Comparison of ENCODE assay signal across 23 cellular contexts in the genomic region with DNA sequence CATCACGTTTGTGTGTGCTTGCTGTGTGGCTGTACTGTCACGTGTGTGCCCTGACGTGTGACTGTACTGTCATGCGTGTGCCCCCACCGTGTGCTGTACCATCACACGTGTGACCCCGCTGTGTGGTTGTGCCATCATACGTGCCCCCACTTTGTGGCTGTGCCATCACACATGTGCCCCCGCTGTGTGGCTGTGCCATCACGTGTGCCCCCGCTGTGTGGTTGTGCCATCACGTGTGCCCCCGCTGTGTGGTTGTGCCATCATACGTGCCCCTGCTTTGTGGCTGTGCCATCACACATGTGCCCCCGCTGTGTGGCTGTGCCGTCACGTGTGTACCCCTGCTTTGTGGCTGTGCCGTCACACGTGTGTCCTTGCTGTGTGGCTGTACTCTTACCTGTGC. TPM values are rescaled to one million over a fixed set of nuclear protein-coding genes. Genes with fewer than 3 reads are reported as not detected.
DNase-seq lines count a peak whose midpoint lies in the region; ATAC-seq and TF ChIP-seq lines count a peak whose summit lies in the region.
"Had no signal": no experiment of that assay in that cellular context is flagged by ENCODE, and none has a peak within 500 bp of the region (broad histone marks: within the 10 kb centered on the region; RNA-seq: fewer than 3 reads in every experiment).

No MANE protein-coding gene starts in this region.

- H3K79me2 ChIP-seq in trophoblast cell (ENCODE audit: control insufficient read depth, insufficient read depth, low read length, poor library complexity): no peaks in the 10 kb centered on the region

- H2BK5ac ChIP-seq in mesenchymal stem cell (ENCODE audit: low read depth, low read length, poor library complexity, severe bottlenecking): no peak overlapping the region
- H2BK5ac ChIP-seq in trophoblast cell (ENCODE audit: low read depth, low read length, poor library complexity): no peak overlapping the region

- no peak overlapping the region for H3K4me2 ChIP-seq in mesenchymal stem cell (ENCODE audit: low read length, poor library complexity, severe bottlenecking)
- H3K4me2 ChIP-seq in trophoblast cell (ENCODE audit: low read length): no peak overlapping the region

- TF ChIP-seq CTCF in HEK293 (tag by site-specific recombination; IDR thresholded peaks at IDR 0.05) (no peak), brain (conservative IDR thresholded peaks at IDR 0.05) (no peak)

- ATAC-seq in GM18867 (IDR thresholded peaks at IDR 0.05; ENCODE audit: unreplicated experiment): no peak
- ATAC-seq: GM12878 had no signal

- peaks cover 0 to 8% (median 0%) of the 10 kb centered on the region in 5 experiments for H3K9me3 Mint-ChIP-seq in brain
- H3K9me3 Mint-ChIP-seq: CD4-positive, alpha-beta memory T cell had no signal

- H3K4me1 Mint-ChIP-seq in brain: peaks cover 11% of the 10 kb centered on the region

- H2BK120ac ChIP-seq in mesenchymal stem cell (ENCODE audit: low read depth, low read length) (no peak overlapping the region), trophoblast cell (ENCODE audit: insufficient read depth, low read length, poor library complexity) (no peak overlapping the region)

- no peaks in the 10 kb centered on the region for H3K4me1 ChIP-seq in HEK293 (ENCODE audit: control insufficient read depth, insufficient read depth, low read length)
- peaks cover 17% of the 10 kb centered on the region for H3K4me1 ChIP-seq in mesenchymal stem cell (ENCODE audit: control insufficient read depth, insufficient read depth, low read depth, low read length)
- no peaks in the 10 kb centered on the region for H3K4me1 ChIP-seq in trophoblast cell (ENCODE audit: control insufficient read depth in 1 of 2, insufficient read depth in 2 of 2, low read length in 2 of 2)
- H3K4me1 ChIP-seq: Caco-2, Peyer's patch, SJSA1 had no signal

- H2AK5ac ChIP-seq in mesenchymal stem cell (ENCODE audit: low read length, severe bottlenecking) (no peak overlapping the region), trophoblast cell (ENCODE audit: low read length) (no peak overlapping the region)

- no peak overlapping the region for H4K8ac ChIP-seq in mesenchymal stem cell (ENCODE audit: low read length)
- no peak overlapping the region for H4K8ac ChIP-seq in trophoblast cell (ENCODE audit: low read depth, low read length)

- H3K23ac ChIP-seq in mesenchymal stem cell (ENCODE audit: low read length in 2 of 2) (no peak overlapping the region), trophoblast cell (ENCODE audit: low read length) (no peak overlapping the region)

- H3K9ac ChIP-seq in mesenchymal stem cell (ENCODE audit: low read length): no peak overlapping the region
- H3K9ac ChIP-seq in trophoblast cell (ENCODE audit: low read length): no peak overlapping the region
- H3K9ac ChIP-seq: GM23248 had no signal

- H3K18ac ChIP-seq in mesenchymal stem cell (ENCODE audit: low read depth in 1 of 2, low read length in 2 of 2): no peak overlapping the region
- no peak overlapping the region for H3K18ac ChIP-seq in trophoblast cell (ENCODE audit: low read length)

- H2AFZ ChIP-seq in mesenchymal stem cell (ENCODE audit: low read depth, low read length) (no peak overlapping the region), trophoblast cell (ENCODE audit: insufficient read depth, low read length, poor library complexity) (no peak overlapping the region)
- H2AFZ ChIP-seq: GM23248 had no signal

- H2BK12ac ChIP-seq in mesenchymal stem cell (ENCODE audit: low read length in 2 of 2) (no peak overlapping the region), trophoblast cell (ENCODE audit: low read length) (no peak overlapping the region)

- no peak overlapping the region for H2BK15ac ChIP-seq in mesenchymal stem cell (ENCODE audit: low read depth, poor library complexity, severe bottlenecking)

- no peak overlapping the region for H3K4me3 ChIP-seq in HEK293 (ENCODE audit: low read depth, low read length)
- no peak overlapping the region for H3K4me3 ChIP-seq in mesenchymal stem cell (ENCODE audit: insufficient read depth in 1 of 2, low read depth in 1 of 2, low read length in 2 of 2)
- H3K4me3 ChIP-seq in trophoblast cell (ENCODE audit: low read depth, low read length): peak overlapping the region; percentile 41
- H3K4me3 ChIP-seq: GM12878, GM23248, Peyer's patch, SJSA1 had no signal

- peak overlapping the region in 1 of 2 experiments; percentile 84 for H3K14ac ChIP-seq in mesenchymal stem cell (ENCODE audit: low read length in 2 of 2)
- H3K14ac ChIP-seq in trophoblast cell (ENCODE audit: low read length): no peak overlapping the region

- 98% methylated on average over 18 of the region's 19 CpGs for WGBS in mesenchymal stem cell
- WGBS in trophoblast cell (ENCODE audit: extremely low coverage, insufficient coverage, insufficient read length): no CpG with 5 or more reads among the region's 19 CpGs

- H3K79me1 ChIP-seq in mesenchymal stem cell (replicated peaks; ENCODE audit: low read length, poor library complexity, severe bottlenecking): peaks cover 41% of the 10 kb centered on the region
- no peaks in the 10 kb centered on the region for H3K79me1 ChIP-seq in trophoblast cell (ENCODE audit: low read length)

- no peak overlapping the region for H4K12ac ChIP-seq in trophoblast cell (ENCODE audit: low read depth, low read length)

- DNase-seq in mesenchymal stem cell (no peak), trophoblast cell (no peak), medulla oblongata (ENCODE audit: extremely low spot score) (no peak), germinal center (ENCODE audit: low spot score) (no peak)
- DNase-seq: Caco-2; CD4-positive, alpha-beta memory T cell; DND-41; GM23248; HCEC 1CT; NCI-H1092 treated with DMSO at 0.1 percent for 48 hours; NCI-H146; NCI-H2029 treated with DMSO at 0.1 percent for 48 hours; NCI-H2171; NCI-H345; NCI-H524 treated with DMSO at 0.1 percent for 48 hours; NCI-H82; Peyer's patch had no signal

- peaks cover 39% of the 10 kb centered on the region for H3K36me3 Mint-ChIP-seq in brain

- peaks cover 3% of the 10 kb centered on the region for H3K27me3 Mint-ChIP-seq in brain
- H3K27me3 Mint-ChIP-seq: CD4-positive, alpha-beta memory T cell had no signal

- H3K27me3 ChIP-seq in mesenchymal stem cell (ENCODE audit: control insufficient read depth in 1 of 2, insufficient read depth in 1 of 2, low read length in 2 of 2) (no peaks in the 10 kb centered on the region), trophoblast cell (ENCODE audit: insufficient read depth, low read length) (no peaks in the 10 kb centered on the region)
- H3K27me3 ChIP-seq: Peyer's patch, SJSA1 had no signal

- H3K9me3 ChIP-seq in HEK293 (ENCODE audit: control insufficient read depth, insufficient read depth, low read depth, low read length) (no peaks in the 10 kb centered on the region), mesenchymal stem cell (ENCODE audit: control insufficient read depth, low read length) (no peaks in the 10 kb centered on the region), trophoblast cell (ENCODE audit: insufficient read depth, low read depth, low read length) (peaks cover 9% of the 10 kb centered on the region)
- H3K9me3 ChIP-seq: Caco-2, Peyer's patch, SJSA1 had no signal

- POLR2A ChIA-PET in HEK293 (lab: Yijun Ruan, JAX): no interaction called here

- H3K36me3 ChIP-seq in HEK293 (ENCODE audit: control insufficient read depth in 2 of 2, insufficient read depth in 1 of 2, low read length in 2 of 2) (peaks cover 8 to 97% of the 10 kb centered on the region in 2 experiments; a peak in 2 of 3 replicates), mesenchymal stem cell (ENCODE audit: control insufficient read depth in 1 of 2, insufficient read depth in 2 of 2, low read depth in 1 of 2, low read length in 2 of 2) (peaks cover 57 to 85% of the 10 kb centered on the region in 2 experiments), trophoblast cell (ENCODE audit: control insufficient read depth in 1 of 2, insufficient read depth in 2 of 2, low read length in 2 of 2) (peaks cover 39 to 60% of the 10 kb centered on the region in 2 experiments)

- CTCF ChIA-PET in HEK293 (lab: Yijun Ruan, JAX): no interaction called here

- no peak overlapping the region for H3K27ac ChIP-seq in HEK293 (ENCODE audit: extremely low read depth, low read depth, low read length)
- H3K27ac ChIP-seq in mesenchymal stem cell (ENCODE audit: low read length, poor library complexity, severe bottlenecking): no peak overlapping the region
- no peak overlapping the region for H3K27ac ChIP-seq in trophoblast cell (ENCODE audit: low read depth, low read length)
- H3K27ac ChIP-seq: GM23248, Peyer's patch, SJSA1 had no signal

- H3K27ac Mint-ChIP-seq in brain: peak overlapping the region in 3 of 5 experiments; percentile 55 to 71 (median 55)

- H3K4ac ChIP-seq in mesenchymal stem cell (ENCODE audit: low read depth in 1 of 2, low read length in 2 of 2): no peak overlapping the region
- no peak overlapping the region for H3K4ac ChIP-seq in trophoblast cell (ENCODE audit: low read depth, low read length)

- H4K91ac ChIP-seq in mesenchymal stem cell (ENCODE audit: low read length) (peak overlapping the region; percentile 23), trophoblast cell (ENCODE audit: low read depth, low read length) (no peak overlapping the region)

- no peak overlapping the region for H3K4me3 Mint-ChIP-seq in brain
- H3K4me3 Mint-ChIP-seq: CD4-positive, alpha-beta memory T cell had no signal

RNA-seq across cellular contexts. Expression of gene TFDP1, which starts 25.7 kb away (rescaled TPM):
- 216 TPM for polyA plus RNA-seq in brain (ENCODE audit: insufficient read depth, low read depth, low replicate concordance)
- polyA plus RNA-seq in mesenchymal stem cell (2013, experiment 1 of 2): 60.2 TPM
- 62.5 TPM for polyA plus RNA-seq in mesenchymal stem cell (2013, experiment 2 of 2)
- polyA plus RNA-seq in trophoblast cell (2013): 59.9 and 61.4 TPM in 2 replicates

RNA-seq across cellular contexts. Expression of gene ATP4B, which starts 47.7 kb away (rescaled TPM):
- 1.8 TPM for polyA plus RNA-seq in brain (ENCODE audit: insufficient read depth, low read depth, low replicate concordance)
- polyA plus RNA-seq in mesenchymal stem cell (2013, experiment 1 of 2): not detected
- polyA plus RNA-seq in mesenchymal stem cell (2013, experiment 2 of 2): not detected
- not detected in 2 replicates for polyA plus RNA-seq in trophoblast cell (2013)
- polyA plus RNA-seq: BJ, GM23248 had no signal

RNA-seq across cellular contexts. Expression of gene GRK1, which starts 56.8 kb away (rescaled TPM):
- 2.5 TPM for polyA plus RNA-seq in brain (ENCODE audit: insufficient read depth, low read depth, low replicate concordance)
- polyA plus RNA-seq in mesenchymal stem cell (2013, experiment 1 of 2): not detected
- not detected for polyA plus RNA-seq in mesenchymal stem cell (2013, experiment 2 of 2)
- polyA plus RNA-seq in trophoblast cell (2013): 0.01 and 0.03 TPM in 2 replicates
- polyA plus RNA-seq: CD4-positive, alpha-beta memory T cell; GM23248 had no signal
